ENCODE assay signal across 17 cellular contexts in genomic region chr6:122735618-122736017, GRCh38. TPM values are rescaled to one million over a fixed set of nuclear protein-coding genes. Genes with fewer than 3 reads are reported as not detected.
DNase-seq lines count a peak whose midpoint lies in the region; TF ChIP-seq lines count a peak whose summit lies in the region.
"Had no signal": no experiment of that assay in that cellular context is flagged by ENCODE, and none has a peak within 500 bp of the region (broad histone marks: within the 10 kb centered on the region; RNA-seq: fewer than 3 reads in every experiment).

No MANE protein-coding gene starts in this region.

- no peak overlapping the region for H3K4me3 Mint-ChIP-seq in dendritic cell treated with granulocyte-macrophage colony-stimulating factor and Interleukin-4, amounts not matched to agents 40 ng/mL and 50 ng/mL, for 4 days
- H3K4me3 Mint-ChIP-seq: activated CD4-positive, alpha-beta T cell treated with anti-CD3 and anti-CD28 coated beads, Interleukin-2, amount 10 ng/mL, durations not matched to agents 24 days and 14 days; memory B cell; T-helper 17 cell had no signal

- H3K36me3 ChIP-seq in adrenal gland (replicated peaks in 1 of 2), result no peaks in the 10 kb centered on the region
- H3K36me3 ChIP-seq: ovary, upper lobe of right lung had no signal

- H3K27me3 Mint-ChIP-seq in dendritic cell treated with granulocyte-macrophage colony-stimulating factor and Interleukin-4, amounts not matched to agents 40 ng/mL and 50 ng/mL, for 4 days, result peaks cover 14% of the 10 kb centered on the region

- TF ChIP-seq POLR2A in adrenal gland (IDR thresholded peaks at IDR 0.05), result no peak

- peak overlapping the region; percentile 57 for H3K27ac Mint-ChIP-seq in dendritic cell treated with granulocyte-macrophage colony-stimulating factor and Interleukin-4, amounts not matched to agents 40 ng/mL and 50 ng/mL, for 4 days
- H3K27ac Mint-ChIP-seq: activated CD4-positive, alpha-beta T cell treated with anti-CD3 and anti-CD28 coated beads, Interleukin-2, amount 10 ng/mL, durations not matched to agents 24 days and 14 days; memory B cell; T-helper 17 cell had no signal

- intact Hi-C loops in dendritic cell treated with granulocyte-macrophage colony-stimulating factor and Interleukin-4, amounts not matched to agents 40 ng/mL and 50 ng/mL, for 4 days (cut with micrococcal nuclease), result no loop called here
- intact Hi-C loops in adrenal gland (cut with DNase I), result no loop called here

- peak; percentile 43 to 93 (median 79) for DNase-seq in NCI-H1417 (lab: John Stamatoyannopoulos, UW)
- no peak for DNase-seq in NCI-H1417 treated with DMSO at 0.1 percent for 48 hours (lab: John Stamatoyannopoulos, UW)
- DNase-seq in NCI-H345 treated with DMSO at 0.1 percent for 48 hours (lab: John Stamatoyannopoulos, UW; ENCODE audit: unreplicated experiment), result peak; percentile 91
- DNase-seq in activated gamma-delta T cell treated with Interleukin-2 at 50 U/mL for 16 hours, result no peak
- DNase-seq in putamen (ENCODE audit: low spot score), result no peak
- no peak for DNase-seq in adrenal gland
- DNase-seq: activated CD4-positive, alpha-beta T cell treated with anti-CD3 and anti-CD28 coated beads, Interleukin-2, amount 10 ng/mL, durations not matched to agents 24 days and 14 days; body of pancreas; ovary; stimulated activated CD4-positive, alpha-beta T cell treated with anti-CD3 and anti-CD28 coated beads, Interleukin-15, amount 100 ng/mL, for 24 hours; T-helper 17 cell; upper lobe of right lung had no signal

- no peaks in the 10 kb centered on the region for H3K36me3 Mint-ChIP-seq in dendritic cell treated with granulocyte-macrophage colony-stimulating factor and Interleukin-4, amounts not matched to agents 40 ng/mL and 50 ng/mL, for 4 days (ENCODE audit: low read depth)
- H3K36me3 Mint-ChIP-seq: memory B cell had no signal

- no peaks in the 10 kb centered on the region for H3K27me3 ChIP-seq in adrenal gland
- H3K27me3 ChIP-seq: body of pancreas, ovary, upper lobe of right lung had no signal

- 64 to 87% (median 70%) methylated on average over 3 of the region's 3 CpGs for WGBS in adrenal gland, 4 donors

- H3K4me3 ChIP-seq in skin epidermis (no peak overlapping the region), adrenal gland (no peak overlapping the region)
- H3K4me3 ChIP-seq: A549, body of pancreas, ovary, upper lobe of right lung had no signal

- H3K27ac ChIP-seq in skin epidermis (peak overlapping the region in 18 of 21 experiments; percentile 4 to 80 (median 57)), adrenal gland (no peak overlapping the region)
- H3K27ac ChIP-seq: A549, body of pancreas, ovary, upper lobe of right lung had no signal

- H3K4me1 ChIP-seq in adrenal gland (replicated peaks in 1 of 2), result no peaks in the 10 kb centered on the region
- H3K4me1 ChIP-seq: A549, body of pancreas had no signal

- no peaks in the 10 kb centered on the region for H3K9me3 ChIP-seq in adrenal gland (replicated peaks in 1 of 3)
- H3K9me3 ChIP-seq: A549, body of pancreas, ovary, upper lobe of right lung had no signal

- no peaks in the 10 kb centered on the region for H3K9me3 Mint-ChIP-seq in dendritic cell treated with granulocyte-macrophage colony-stimulating factor and Interleukin-4, amounts not matched to agents 40 ng/mL and 50 ng/mL, for 4 days
- H3K9me3 Mint-ChIP-seq: activated CD4-positive, alpha-beta T cell treated with anti-CD3 and anti-CD28 coated beads, Interleukin-2, amount 10 ng/mL, durations not matched to agents 24 days and 14 days; memory B cell had no signal

- no peaks in the 10 kb centered on the region for H3K4me1 Mint-ChIP-seq in dendritic cell treated with granulocyte-macrophage colony-stimulating factor and Interleukin-4, amounts not matched to agents 40 ng/mL and 50 ng/mL, for 4 days (ENCODE audit: low read depth)
- H3K4me1 Mint-ChIP-seq: activated CD4-positive, alpha-beta T cell treated with anti-CD3 and anti-CD28 coated beads, Interleukin-2, amount 10 ng/mL, durations not matched to agents 24 days and 14 days; memory B cell; T-helper 17 cell had no signal

- no peak for TF ChIP-seq CTCF in adrenal gland (IDR thresholded peaks at IDR 0.05)

RNA-seq across cellular contexts. Expression of gene FABP7, which starts 43.9 kb away (rescaled TPM):
- total RNA-seq in adrenal gland, result not detected
- polyA plus RNA-seq in adrenal gland, result not detected
- total RNA-seq: activated CD4-positive, alpha-beta T cell treated with anti-CD3 and anti-CD28 coated beads, Interleukin-2, amount 10 ng/mL, durations not matched to agents 24 days and 14 days; body of pancreas; endothelial cell of umbilical vein; ovary; T-helper 17 cell; upper lobe of right lung had no signal
- polyA plus RNA-seq: A549, endothelial cell of umbilical vein, ovary had no signal

RNA-seq across cellular contexts. Expression of gene SMPDL3A, which starts 53.4 kb away (rescaled TPM):
- 10 to 100 TPM; 19.9 to 42.2 (median 34.0) TPM for total RNA-seq in adrenal gland
- 10 to 100 TPM; 10.2 to 42.2 (median 13.6) TPM for polyA plus RNA-seq in adrenal gland

Comparison
In these comparisons a context has a peak if more than half of its experiments do, and no peak if none do; other contexts are left out.
1. DNase-seq: peak in NCI-H1417 (3 of 3) and NCI-H345 treated with DMSO at 0.1 percent for 48 hours (single experiment); none in NCI-H1417 treated with DMSO at 0.1 percent for 48 hours (single experiment), activated gamma-delta T cell treated with Interleukin-2 at 50 U/mL for 16 hours (single experiment), putamen (single experiment) and adrenal gland (0 of 7).
2. H3K27ac ChIP-seq: peak in skin epidermis (18 of 21); none in adrenal gland (0 of 5).